1 cellular context compared by ENCODE assay signal in the genomic region with DNA sequence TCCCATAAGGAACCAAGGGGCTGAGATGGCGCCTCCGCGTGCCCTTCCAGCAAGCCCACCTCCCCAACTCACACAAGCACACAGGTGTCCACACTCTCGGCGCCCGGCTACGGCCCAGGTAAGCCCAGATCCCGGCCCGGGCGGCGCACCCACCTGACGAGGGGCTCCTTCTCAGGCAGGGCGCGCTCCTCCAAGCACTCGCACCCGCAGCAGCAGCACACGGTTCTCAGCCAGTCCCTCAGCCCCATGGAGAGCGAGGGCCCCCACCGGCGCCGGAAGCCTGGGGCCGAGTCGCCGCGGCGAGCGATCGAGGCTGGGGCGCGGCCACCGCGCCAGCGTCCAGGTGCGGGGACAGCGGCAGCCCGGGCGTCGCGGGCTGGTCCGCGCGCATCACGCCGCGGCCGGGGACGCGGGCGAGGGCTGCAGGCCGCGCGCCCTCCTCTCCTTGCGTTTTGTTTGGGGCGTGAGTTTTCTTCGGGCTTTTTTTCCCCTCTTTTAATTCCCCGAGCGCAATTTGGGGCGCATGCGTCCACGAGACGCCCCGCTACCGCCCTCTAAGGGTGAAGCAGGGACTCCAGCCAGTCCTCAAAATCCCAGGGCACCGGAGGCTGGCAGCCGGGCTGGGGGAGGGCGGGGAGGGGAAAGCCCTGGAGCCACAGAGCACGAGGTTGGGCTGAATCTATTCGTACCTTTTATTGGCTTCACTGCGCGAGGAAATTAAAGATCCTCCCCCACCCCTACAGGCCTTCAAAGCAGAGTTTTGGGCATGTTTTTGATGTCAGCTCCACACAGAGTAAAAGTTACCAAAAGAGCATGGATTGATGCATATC.
A peak's percentile ranks its signal among the peaks of the same experiment; 100 is the strongest.
TF ChIP-seq lines count a peak whose summit lies in the region.

A gene with protein sequence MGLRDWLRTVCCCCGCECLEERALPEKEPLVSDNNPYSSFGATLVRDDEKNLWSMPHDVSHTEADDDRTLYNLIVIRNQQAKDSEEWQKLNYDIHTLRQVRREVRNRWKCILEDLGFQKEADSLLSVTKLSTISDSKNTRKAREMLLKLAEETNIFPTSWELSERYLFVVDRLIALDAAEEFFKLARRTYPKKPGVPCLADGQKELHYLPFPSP (minus strand): TSS at position 472 of the 830 bp plus-strand sequence. CDS start 224 bp downstream, at position 248.

TF ChIP-seq in HepG2, 621 proteins besides CTCF, POLR2A, EP300 and RAD21 (continued from another document and continues in another):
- TF ChIP-seq, protein P1, sequence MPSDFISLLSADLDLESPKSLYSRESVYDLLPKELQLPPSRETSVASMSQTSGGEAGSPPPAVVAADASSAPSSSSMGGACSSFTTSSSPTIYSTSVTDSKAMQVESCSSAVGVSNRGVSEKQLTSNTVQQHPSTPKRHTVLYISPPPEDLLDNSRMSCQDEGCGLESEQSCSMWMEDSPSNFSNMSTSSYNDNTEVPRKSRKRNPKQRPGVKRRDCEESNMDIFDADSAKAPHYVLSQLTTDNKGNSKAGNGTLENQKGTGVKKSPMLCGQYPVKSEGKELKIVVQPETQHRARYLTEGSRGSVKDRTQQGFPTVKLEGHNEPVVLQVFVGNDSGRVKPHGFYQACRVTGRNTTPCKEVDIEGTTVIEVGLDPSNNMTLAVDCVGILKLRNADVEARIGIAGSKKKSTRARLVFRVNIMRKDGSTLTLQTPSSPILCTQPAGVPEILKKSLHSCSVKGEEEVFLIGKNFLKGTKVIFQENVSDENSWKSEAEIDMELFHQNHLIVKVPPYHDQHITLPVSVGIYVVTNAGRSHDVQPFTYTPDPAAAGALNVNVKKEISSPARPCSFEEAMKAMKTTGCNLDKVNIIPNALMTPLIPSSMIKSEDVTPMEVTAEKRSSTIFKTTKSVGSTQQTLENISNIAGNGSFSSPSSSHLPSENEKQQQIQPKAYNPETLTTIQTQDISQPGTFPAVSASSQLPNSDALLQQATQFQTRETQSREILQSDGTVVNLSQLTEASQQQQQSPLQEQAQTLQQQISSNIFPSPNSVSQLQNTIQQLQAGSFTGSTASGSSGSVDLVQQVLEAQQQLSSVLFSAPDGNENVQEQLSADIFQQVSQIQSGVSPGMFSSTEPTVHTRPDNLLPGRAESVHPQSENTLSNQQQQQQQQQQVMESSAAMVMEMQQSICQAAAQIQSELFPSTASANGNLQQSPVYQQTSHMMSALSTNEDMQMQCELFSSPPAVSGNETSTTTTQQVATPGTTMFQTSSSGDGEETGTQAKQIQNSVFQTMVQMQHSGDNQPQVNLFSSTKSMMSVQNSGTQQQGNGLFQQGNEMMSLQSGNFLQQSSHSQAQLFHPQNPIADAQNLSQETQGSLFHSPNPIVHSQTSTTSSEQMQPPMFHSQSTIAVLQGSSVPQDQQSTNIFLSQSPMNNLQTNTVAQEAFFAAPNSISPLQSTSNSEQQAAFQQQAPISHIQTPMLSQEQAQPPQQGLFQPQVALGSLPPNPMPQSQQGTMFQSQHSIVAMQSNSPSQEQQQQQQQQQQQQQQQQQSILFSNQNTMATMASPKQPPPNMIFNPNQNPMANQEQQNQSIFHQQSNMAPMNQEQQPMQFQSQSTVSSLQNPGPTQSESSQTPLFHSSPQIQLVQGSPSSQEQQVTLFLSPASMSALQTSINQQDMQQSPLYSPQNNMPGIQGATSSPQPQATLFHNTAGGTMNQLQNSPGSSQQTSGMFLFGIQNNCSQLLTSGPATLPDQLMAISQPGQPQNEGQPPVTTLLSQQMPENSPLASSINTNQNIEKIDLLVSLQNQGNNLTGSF (CRISPR knock-in tag; IDR thresholded peaks at IDR 0.05), result no peak
- no peak for TF ChIP-seq HMG20B (CRISPR knock-in tag; conservative IDR thresholded peaks at IDR 0.05)
- no peak; the same call in 1 of the 2 replicates for TF ChIP-seq ZNF30 (CRISPR knock-in tag; IDR thresholded peaks at IDR 0.05)
- no peak for TF ChIP-seq ELF4 (CRISPR knock-in tag; IDR thresholded peaks at IDR 0.05; ENCODE audit: borderline replicate concordance)
- no peak for TF ChIP-seq ZNF33B (CRISPR knock-in tag; IDR thresholded peaks at IDR 0.05)
- TF ChIP-seq CENPT (CRISPR knock-in tag; IDR thresholded peaks at IDR 0.05; ENCODE audit: low read depth), result no peak
- no peak for TF ChIP-seq IRX3 (CRISPR knock-in tag; IDR thresholded peaks at IDR 0.05; ENCODE audit: borderline replicate concordance, low read depth)
- TF ChIP-seq HOXA9 (CRISPR knock-in tag; IDR thresholded peaks at IDR 0.05; ENCODE audit: borderline replicate concordance), result no peak
- peak; percentile 53; the same call in 1 of the 2 replicates for TF ChIP-seq SIN3A (IDR thresholded peaks at IDR 0.05; ENCODE audit: borderline replicate concordance, low read depth, low read length)
- TF ChIP-seq CAMTA2 (CRISPR knock-in tag; IDR thresholded peaks at IDR 0.05; ENCODE audit: borderline replicate concordance), result no peak
- TF ChIP-seq, protein P2, sequence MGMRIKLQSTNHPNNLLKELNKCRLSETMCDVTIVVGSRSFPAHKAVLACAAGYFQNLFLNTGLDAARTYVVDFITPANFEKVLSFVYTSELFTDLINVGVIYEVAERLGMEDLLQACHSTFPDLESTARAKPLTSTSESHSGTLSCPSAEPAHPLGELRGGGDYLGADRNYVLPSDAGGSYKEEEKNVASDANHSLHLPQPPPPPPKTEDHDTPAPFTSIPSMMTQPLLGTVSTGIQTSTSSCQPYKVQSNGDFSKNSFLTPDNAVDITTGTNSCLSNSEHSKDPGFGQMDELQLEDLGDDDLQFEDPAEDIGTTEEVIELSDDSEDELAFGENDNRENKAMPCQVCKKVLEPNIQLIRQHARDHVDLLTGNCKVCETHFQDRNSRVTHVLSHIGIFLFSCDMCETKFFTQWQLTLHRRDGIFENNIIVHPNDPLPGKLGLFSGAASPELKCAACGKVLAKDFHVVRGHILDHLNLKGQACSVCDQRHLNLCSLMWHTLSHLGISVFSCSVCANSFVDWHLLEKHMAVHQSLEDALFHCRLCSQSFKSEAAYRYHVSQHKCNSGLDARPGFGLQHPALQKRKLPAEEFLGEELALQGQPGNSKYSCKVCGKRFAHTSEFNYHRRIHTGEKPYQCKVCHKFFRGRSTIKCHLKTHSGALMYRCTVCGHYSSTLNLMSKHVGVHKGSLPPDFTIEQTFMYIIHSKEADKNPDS (CRISPR knock-in tag; IDR thresholded peaks at IDR 0.05), result no peak
- TF ChIP-seq, protein P3, sequence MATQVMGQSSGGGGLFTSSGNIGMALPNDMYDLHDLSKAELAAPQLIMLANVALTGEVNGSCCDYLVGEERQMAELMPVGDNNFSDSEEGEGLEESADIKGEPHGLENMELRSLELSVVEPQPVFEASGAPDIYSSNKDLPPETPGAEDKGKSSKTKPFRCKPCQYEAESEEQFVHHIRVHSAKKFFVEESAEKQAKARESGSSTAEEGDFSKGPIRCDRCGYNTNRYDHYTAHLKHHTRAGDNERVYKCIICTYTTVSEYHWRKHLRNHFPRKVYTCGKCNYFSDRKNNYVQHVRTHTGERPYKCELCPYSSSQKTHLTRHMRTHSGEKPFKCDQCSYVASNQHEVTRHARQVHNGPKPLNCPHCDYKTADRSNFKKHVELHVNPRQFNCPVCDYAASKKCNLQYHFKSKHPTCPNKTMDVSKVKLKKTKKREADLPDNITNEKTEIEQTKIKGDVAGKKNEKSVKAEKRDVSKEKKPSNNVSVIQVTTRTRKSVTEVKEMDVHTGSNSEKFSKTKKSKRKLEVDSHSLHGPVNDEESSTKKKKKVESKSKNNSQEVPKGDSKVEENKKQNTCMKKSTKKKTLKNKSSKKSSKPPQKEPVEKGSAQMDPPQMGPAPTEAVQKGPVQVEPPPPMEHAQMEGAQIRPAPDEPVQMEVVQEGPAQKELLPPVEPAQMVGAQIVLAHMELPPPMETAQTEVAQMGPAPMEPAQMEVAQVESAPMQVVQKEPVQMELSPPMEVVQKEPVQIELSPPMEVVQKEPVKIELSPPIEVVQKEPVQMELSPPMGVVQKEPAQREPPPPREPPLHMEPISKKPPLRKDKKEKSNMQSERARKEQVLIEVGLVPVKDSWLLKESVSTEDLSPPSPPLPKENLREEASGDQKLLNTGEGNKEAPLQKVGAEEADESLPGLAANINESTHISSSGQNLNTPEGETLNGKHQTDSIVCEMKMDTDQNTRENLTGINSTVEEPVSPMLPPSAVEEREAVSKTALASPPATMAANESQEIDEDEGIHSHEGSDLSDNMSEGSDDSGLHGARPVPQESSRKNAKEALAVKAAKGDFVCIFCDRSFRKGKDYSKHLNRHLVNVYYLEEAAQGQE (IDR thresholded peaks at IDR 0.05; ENCODE audit: borderline replicate concordance in 1 of 2, low read depth in 1 of 2, low read length in 2 of 2), result 0 out of 4 replicates have a peak, but pooled peaks of 1 of the 2 experiments have one; percentile 10
- TF ChIP-seq, protein P4, sequence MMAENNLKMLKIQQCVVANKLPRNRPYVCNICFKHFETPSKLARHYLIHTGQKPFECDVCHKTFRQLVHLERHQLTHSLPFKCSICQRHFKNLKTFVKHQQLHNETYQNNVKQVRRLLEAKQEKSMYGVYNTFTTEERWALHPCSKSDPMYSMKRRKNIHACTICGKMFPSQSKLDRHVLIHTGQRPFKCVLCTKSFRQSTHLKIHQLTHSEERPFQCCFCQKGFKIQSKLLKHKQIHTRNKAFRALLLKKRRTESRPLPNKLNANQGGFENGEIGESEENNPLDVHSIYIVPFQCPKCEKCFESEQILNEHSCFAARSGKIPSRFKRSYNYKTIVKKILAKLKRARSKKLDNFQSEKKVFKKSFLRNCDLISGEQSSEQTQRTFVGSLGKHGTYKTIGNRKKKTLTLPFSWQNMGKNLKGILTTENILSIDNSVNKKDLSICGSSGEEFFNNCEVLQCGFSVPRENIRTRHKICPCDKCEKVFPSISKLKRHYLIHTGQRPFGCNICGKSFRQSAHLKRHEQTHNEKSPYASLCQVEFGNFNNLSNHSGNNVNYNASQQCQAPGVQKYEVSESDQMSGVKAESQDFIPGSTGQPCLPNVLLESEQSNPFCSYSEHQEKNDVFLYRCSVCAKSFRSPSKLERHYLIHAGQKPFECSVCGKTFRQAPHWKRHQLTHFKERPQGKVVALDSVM (CRISPR knock-in tag; IDR thresholded peaks at IDR 0.05), result no peak
- TF ChIP-seq ZFAT (CRISPR knock-in tag; conservative IDR thresholded peaks at IDR 0.05), result no peak
- no peak for TF ChIP-seq MEF2D (CRISPR knock-in tag; IDR thresholded peaks at IDR 0.05)
- TF ChIP-seq ZNF629 (CRISPR knock-in tag; conservative IDR thresholded peaks at IDR 0.05), result no peak
- no peak for TF ChIP-seq PCBP2 (optimal IDR thresholded peaks at IDR 0.05; ENCODE audit: low read depth, low read length, poor library complexity, severe bottlenecking)
- TF ChIP-seq ZNF253 (CRISPR knock-in tag; IDR thresholded peaks at IDR 0.05; ENCODE audit: borderline replicate concordance), result no peak
- no peak for TF ChIP-seq ZNF713 (CRISPR knock-in tag; IDR thresholded peaks at IDR 0.05)
- no peak for TF ChIP-seq PHB2 (IDR thresholded peaks at IDR 0.05; ENCODE audit: partially characterized antibody)
- 0 out of 2 replicates have a peak, but pooled peaks have one; percentile 36 for TF ChIP-seq ZNF616 (CRISPR knock-in tag; IDR thresholded peaks at IDR 0.05; ENCODE audit: low read depth)
- TF ChIP-seq STAG1 (CRISPR knock-in tag; IDR thresholded peaks at IDR 0.05), result peak; percentile 41
- peak; percentile 73; the same call in 1 of the 2 replicates for TF ChIP-seq ZNF556 (CRISPR knock-in tag; IDR thresholded peaks at IDR 0.05; ENCODE audit: borderline replicate concordance)
- TF ChIP-seq ZFP37 (CRISPR knock-in tag; IDR thresholded peaks at IDR 0.05; ENCODE audit: borderline replicate concordance), result no peak
- TF ChIP-seq HOXD1 (CRISPR knock-in tag; IDR thresholded peaks at IDR 0.05), result no peak
- peak; percentile 66; the same call in 1 of the 2 replicates for TF ChIP-seq ZNF501 (CRISPR knock-in tag; IDR thresholded peaks at IDR 0.05)
- TF ChIP-seq ZNF496 (CRISPR knock-in tag; IDR thresholded peaks at IDR 0.05; ENCODE audit: insufficient replicate concordance), result no peak
- 0 out of 2 replicates have a peak, but pooled peaks have one; percentile 25 for TF ChIP-seq STAT5B (CRISPR knock-in tag; IDR thresholded peaks at IDR 0.05)
- TF ChIP-seq TCF12 (IDR thresholded peaks at IDR 0.05), result no peak
- TF ChIP-seq TCF12 (CRISPR knock-in tag; IDR thresholded peaks at IDR 0.05), result no peak
- TF ChIP-seq ZNF274 (CRISPR knock-in tag; IDR thresholded peaks at IDR 0.05), result peak; percentile 73; the same call in 1 of the 2 replicates
- no peak for TF ChIP-seq SETDB1 (CRISPR knock-in tag; IDR thresholded peaks at IDR 0.05; ENCODE audit: borderline replicate concordance)
- no peak for TF ChIP-seq SIN3B (IDR thresholded peaks at IDR 0.05; ENCODE audit: low read length)
- TF ChIP-seq BCL6 (CRISPR knock-in tag; IDR thresholded peaks at IDR 0.05), result no peak
- peak; percentile 87; the same call in 1 of the 2 replicates for TF ChIP-seq ZNF230 (CRISPR knock-in tag; IDR thresholded peaks at IDR 0.05)
- no peak for TF ChIP-seq ZNF3 (CRISPR knock-in tag; IDR thresholded peaks at IDR 0.05)
- TF ChIP-seq GABPA (IDR thresholded peaks at IDR 0.05; ENCODE audit: low read depth, low read length), result no peak
- TF ChIP-seq GABPA (CRISPR knock-in tag; IDR thresholded peaks at IDR 0.05; ENCODE audit: low read depth), result no peak
- peak; percentile 93 for TF ChIP-seq MEIS1 (CRISPR knock-in tag; IDR thresholded peaks at IDR 0.05; ENCODE audit: borderline replicate concordance)
- TF ChIP-seq, protein P5, sequence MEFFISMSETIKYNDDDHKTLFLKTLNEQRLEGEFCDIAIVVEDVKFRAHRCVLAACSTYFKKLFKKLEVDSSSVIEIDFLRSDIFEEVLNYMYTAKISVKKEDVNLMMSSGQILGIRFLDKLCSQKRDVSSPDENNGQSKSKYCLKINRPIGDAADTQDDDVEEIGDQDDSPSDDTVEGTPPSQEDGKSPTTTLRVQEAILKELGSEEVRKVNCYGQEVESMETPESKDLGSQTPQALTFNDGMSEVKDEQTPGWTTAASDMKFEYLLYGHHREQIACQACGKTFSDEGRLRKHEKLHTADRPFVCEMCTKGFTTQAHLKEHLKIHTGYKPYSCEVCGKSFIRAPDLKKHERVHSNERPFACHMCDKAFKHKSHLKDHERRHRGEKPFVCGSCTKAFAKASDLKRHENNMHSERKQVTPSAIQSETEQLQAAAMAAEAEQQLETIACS (CRISPR knock-in tag; IDR thresholded peaks at IDR 0.05), result no peak
- peak; percentile 58; the same call in 1 of the 2 replicates for TF ChIP-seq ZNF775 (CRISPR knock-in tag; IDR thresholded peaks at IDR 0.05; ENCODE audit: borderline replicate concordance)
- no peak for TF ChIP-seq ETV6 (CRISPR knock-in tag; conservative IDR thresholded peaks at IDR 0.05)
- TF ChIP-seq, protein P6, sequence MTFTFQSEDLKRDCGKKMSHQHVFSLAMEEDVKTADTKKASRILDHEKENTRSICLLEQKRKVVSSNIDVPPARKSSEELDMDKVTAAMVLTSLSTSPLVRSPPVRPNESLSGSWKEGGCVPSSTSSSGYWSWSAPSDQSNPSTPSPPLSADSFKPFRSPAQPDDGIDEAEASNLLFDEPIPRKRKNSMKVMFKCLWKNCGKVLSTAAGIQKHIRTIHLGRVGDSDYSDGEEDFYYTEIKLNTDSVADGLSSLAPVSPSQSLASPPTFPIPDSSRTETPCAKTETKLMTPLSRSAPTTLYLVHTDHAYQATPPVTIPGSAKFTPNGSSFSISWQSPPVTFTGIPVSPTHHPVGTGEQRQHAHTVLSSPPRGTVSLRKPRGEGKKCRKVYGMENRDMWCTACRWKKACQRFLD (CRISPR knock-in tag; IDR thresholded peaks at IDR 0.05; ENCODE audit: borderline replicate concordance), result 0 out of 2 replicates have a peak, but pooled peaks have one; percentile 39
- TF ChIP-seq KLF13 (CRISPR knock-in tag; IDR thresholded peaks at IDR 0.05), result no peak
- no peak for TF ChIP-seq SP140L (CRISPR knock-in tag; IDR thresholded peaks at IDR 0.05; ENCODE audit: borderline replicate concordance)
- no peak for TF ChIP-seq ZNF83 (CRISPR knock-in tag; IDR thresholded peaks at IDR 0.05; ENCODE audit: borderline replicate concordance)
- TF ChIP-seq, protein P7, sequence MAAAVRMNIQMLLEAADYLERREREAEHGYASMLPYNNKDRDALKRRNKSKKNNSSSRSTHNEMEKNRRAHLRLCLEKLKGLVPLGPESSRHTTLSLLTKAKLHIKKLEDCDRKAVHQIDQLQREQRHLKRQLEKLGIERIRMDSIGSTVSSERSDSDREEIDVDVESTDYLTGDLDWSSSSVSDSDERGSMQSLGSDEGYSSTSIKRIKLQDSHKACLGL (CRISPR knock-in tag; IDR thresholded peaks at IDR 0.05), result peak; percentile 61; the same call in 1 of the 2 replicates
